8 cellular contexts compared by ENCODE assay signal in genomic region chr9:130451509-130452388, GRCh38. TPM values are rescaled to one million over a fixed set of nuclear protein-coding genes. Genes with fewer than 3 reads are reported as not detected.
A peak's percentile ranks its signal among the peaks of the same experiment; 100 is the strongest.
DNase-seq lines count a peak whose midpoint lies in the region; ATAC-seq and TF ChIP-seq lines count a peak whose summit lies in the region.

No MANE protein-coding gene starts in this region.

- no peaks in the 10 kb centered on the region for H3K9me3 Mint-ChIP-seq in activated CD8-positive, alpha-beta T cell treated with anti-CD3 and anti-CD28 coated beads, Interleukin-2, amount 10 ng/mL, durations not matched to agents 7 days and 5 days (ENCODE audit: insufficient read depth)

- H3K4me1 Mint-ChIP-seq in activated CD8-positive, alpha-beta T cell treated with anti-CD3 and anti-CD28 coated beads, Interleukin-2, amount 10 ng/mL, durations not matched to agents 7 days and 5 days (ENCODE audit: low read depth): peaks cover 19% of the 10 kb centered on the region

- H3K27me3 ChIP-seq in cardiac muscle cell: no peaks in the 10 kb centered on the region

- peak; percentile 34 for DNase-seq in stimulated activated CD4-positive, alpha-beta T cell treated with anti-CD3 and anti-CD28 coated beads, Interleukin-15, amount 100 ng/mL, for 24 hours
- no peak for DNase-seq in stimulated activated CD4-positive, alpha-beta T cell treated with anti-CD3 and anti-CD28 coated beads, Interleukin-12 subunit alpha, Interleukin-12 subunit beta, amount 100 ng/mL, for 4 hours
- DNase-seq in NCI-H2107 (lab: John Stamatoyannopoulos, UW) (peak; percentile 83), cardiac muscle cell (ENCODE audit: low read depth in 1 of 2, low spot score in 1 of 2) (peak; percentile 94 to 99), sciatic nerve (ENCODE audit: low spot score) (peak; percentile 90)
- no peak for DNase-seq in activated CD8-positive, alpha-beta T cell treated with anti-CD3 and anti-CD28 coated beads, Interleukin-2, amount 10 ng/mL, durations not matched to agents 7 days and 5 days
- no peak for DNase-seq in activated effector memory CD4-positive, alpha-beta T cell treated with anti-CD3 and anti-CD28 coated beads, Interleukin-2, amount 50 U/mL, for 16 hours

- CTCF ChIA-PET in activated CD8-positive, alpha-beta T cell treated with anti-CD3 and anti-CD28 coated beads, Interleukin-2, amount 10 ng/mL, durations not matched to agents 7 days and 5 days (lab: Charles Lee): interaction anchor here (0.8 kb wide), 1 partner anchor 231 kb away, joined by 3 read pairs; no protein-coding TSS in a partner anchor

- peak; percentile 68 for TF ChIP-seq CTCF in cardiac muscle cell (IDR thresholded peaks at IDR 0.05; ENCODE audit: low read depth, low read length)

- no peaks in the 10 kb centered on the region for H3K9me3 ChIP-seq in cardiac muscle cell (ENCODE audit: low read depth)

- no peak overlapping the region for H3K27ac Mint-ChIP-seq in activated CD8-positive, alpha-beta T cell treated with anti-CD3 and anti-CD28 coated beads, Interleukin-2, amount 10 ng/mL, durations not matched to agents 7 days and 5 days

- no peak overlapping the region for H3K4me3 ChIP-seq in cardiac muscle cell

- peaks cover 26% of the 10 kb centered on the region for H3K4me1 ChIP-seq in cardiac muscle cell (ENCODE audit: low read depth)

- POLR2A ChIA-PET in activated CD8-positive, alpha-beta T cell treated with anti-CD3 and anti-CD28 coated beads, Interleukin-2, amount 10 ng/mL, durations not matched to agents 7 days and 5 days (lab: Charles Lee): no interaction called here

- no peak overlapping the region for H3K4me3 Mint-ChIP-seq in activated CD8-positive, alpha-beta T cell treated with anti-CD3 and anti-CD28 coated beads, Interleukin-2, amount 10 ng/mL, durations not matched to agents 7 days and 5 days

- peak; percentile 53 for ATAC-seq in activated CD8-positive, alpha-beta T cell treated with anti-CD3 and anti-CD28 coated beads, Interleukin-2, amount 10 ng/mL, durations not matched to agents 7 days and 5 days
- ATAC-seq in sciatic nerve: peak; percentile 92
- ATAC-seq in GM18868 (IDR thresholded peaks at IDR 0.05; ENCODE audit: unreplicated experiment): no peak

- H3K36me3 ChIP-seq in cardiac muscle cell: no peaks in the 10 kb centered on the region

- no peaks in the 10 kb centered on the region for H3K36me3 Mint-ChIP-seq in activated CD8-positive, alpha-beta T cell treated with anti-CD3 and anti-CD28 coated beads, Interleukin-2, amount 10 ng/mL, durations not matched to agents 7 days and 5 days (ENCODE audit: low read depth)

- H3K27ac ChIP-seq in cardiac muscle cell: peak overlapping the region; percentile 64

- intact Hi-C loops in sciatic nerve (cut with DNase I): no loop called here

- H3K27me3 Mint-ChIP-seq in activated CD8-positive, alpha-beta T cell treated with anti-CD3 and anti-CD28 coated beads, Interleukin-2, amount 10 ng/mL, durations not matched to agents 7 days and 5 days (ENCODE audit: low read depth): no peaks in the 10 kb centered on the region

RNA-seq across cellular contexts. Expression of gene ASS1, which starts 7.0 kb away (rescaled TPM):
- total RNA-seq in activated CD8-positive, alpha-beta T cell treated with anti-CD3 and anti-CD28 coated beads, Interleukin-2, amount 10 ng/mL, durations not matched to agents 7 days and 5 days: 1 to 10 TPM; 1.8 to 3.1 TPM
- total RNA-seq in cardiac muscle cell (83.8 and 89.8 TPM in 2 replicates), sciatic nerve (73.1 TPM)
- 59.3 and 67.5 TPM in 2 replicates for polyA plus RNA-seq in cardiac muscle cell

Comparison
In these comparisons a context has a peak if more than half of its experiments do, and no peak if none do; other contexts are left out.
1. DNase-seq: peak in stimulated activated CD4-positive, alpha-beta T cell treated with anti-CD3 and anti-CD28 coated beads, Interleukin-15, amount 100 ng/mL, for 24 hours (single experiment), NCI-H2107 (single experiment), cardiac muscle cell (2 of 2) and sciatic nerve (single experiment); none in stimulated activated CD4-positive, alpha-beta T cell treated with anti-CD3 and anti-CD28 coated beads, Interleukin-12 subunit alpha, Interleukin-12 subunit beta, amount 100 ng/mL, for 4 hours (single experiment), activated CD8-positive, alpha-beta T cell treated with anti-CD3 and anti-CD28 coated beads, Interleukin-2, amount 10 ng/mL, durations not matched to agents 7 days and 5 days (single experiment) and activated effector memory CD4-positive, alpha-beta T cell treated with anti-CD3 and anti-CD28 coated beads, Interleukin-2, amount 50 U/mL, for 16 hours (single experiment).
2. RNA of gene ASS1, which starts 7.0 kb away (total RNA-seq): 83.8 to 89.8 TPM in cardiac muscle cell and 73.1 TPM in sciatic nerve (single experiment); 1.8 to 3.1 TPM in activated CD8-positive, alpha-beta T cell treated with anti-CD3 and anti-CD28 coated beads, Interleukin-2, amount 10 ng/mL, durations not matched to agents 7 days and 5 days; every median in the first group is over 10 times any median in the second.